11 cellular contexts compared by ENCODE assay signal in genomic region chr15:67145710-67146109, GRCh38.
A peak's percentile ranks its signal among the peaks of the same experiment; 100 is the strongest.
DNase-seq lines count a peak whose midpoint lies in the region; ATAC-seq and TF ChIP-seq lines count a peak whose summit lies in the region.
"Had no signal": no experiment of that assay in that cellular context is flagged by ENCODE, and none has a peak within 500 bp of the region (broad histone marks: within the 10 kb centered on the region; RNA-seq: fewer than 3 reads in every experiment).

No MANE protein-coding gene starts in this region.

- H3K27ac ChIP-seq in PC-3 (ENCODE audit: low read length) (peak overlapping the region; percentile 100), fibroblast of lung (ENCODE audit: insufficient read depth, low read length) (peak overlapping the region; percentile 96), skeletal muscle tissue (ENCODE audit: low read depth, low read length) (peak overlapping the region; percentile 83)

- H4K20me1 ChIP-seq in PC-3 (ENCODE audit: low read length) (no peaks in the 10 kb centered on the region), fibroblast of lung (ENCODE audit: control insufficient read depth, extremely low read depth, insufficient read depth, low read length) (no peaks in the 10 kb centered on the region)

- H3K4me1 ChIP-seq in Caco-2, result peaks cover 62% of the 10 kb centered on the region
- H3K4me1 ChIP-seq in PC-3 (ENCODE audit: insufficient read depth, low read length), result peaks cover 93% of the 10 kb centered on the region
- H3K4me1 ChIP-seq in fibroblast of lung (ENCODE audit: control insufficient read depth, extremely low read depth, insufficient read depth, low read length), result peaks cover 86% of the 10 kb centered on the region
- peaks cover 89 to 90% (median 90%) of the 10 kb centered on the region in 3 donors for H3K4me1 ChIP-seq in skeletal muscle tissue (ENCODE audit: control insufficient read depth in 3 of 3, insufficient read depth in 3 of 3, low read length in 3 of 3)

- CTCF ChIA-PET in Caco-2 (lab: Charles Lee) (no interaction called here), PC-3 (lab: Charles Lee) (no interaction called here)

- peaks cover 5% of the 10 kb centered on the region for H3F3A ChIP-seq in PC-3 (ENCODE audit: low read length, unreplicated experiment)

- H3K27me3 Mint-ChIP-seq in Caco-2 (ENCODE audit: insufficient read depth, unreplicated experiment), result no peaks in the 10 kb centered on the region

- H3K27ac Mint-ChIP-seq in Caco-2 (ENCODE audit: unreplicated experiment), result peak overlapping the region; percentile 93

- H3K9me3 Mint-ChIP-seq in Caco-2 (ENCODE audit: unreplicated experiment), result no peaks in the 10 kb centered on the region

- H3K9me2 ChIP-seq in PC-3 (replicated peaks; ENCODE audit: low read length), result no peaks in the 10 kb centered on the region

- H3K4me2 ChIP-seq in PC-3 (ENCODE audit: low read length), result 0 out of 2 replicates have a peak overlapping the region, but pooled peaks have one; percentile 3
- H3K4me2 ChIP-seq in fibroblast of lung (ENCODE audit: extremely low read depth, insufficient read depth, low read length), result peak overlapping the region; percentile 30

- no peaks in the 10 kb centered on the region for H3K9me3 ChIP-seq in Caco-2
- H3K9me3 ChIP-seq in PC-3 (ENCODE audit: low read length), result no peaks in the 10 kb centered on the region
- no peaks in the 10 kb centered on the region for H3K9me3 ChIP-seq in fibroblast of lung (ENCODE audit: control insufficient read depth, insufficient read depth, low read depth, low read length)
- H3K9me3 ChIP-seq in skeletal muscle tissue (ENCODE audit: control insufficient read depth in 3 of 3, low read length in 3 of 3), result no peaks in the 10 kb centered on the region

- POLR2A ChIA-PET in Caco-2 (lab: Charles Lee), result no interaction called here
- POLR2A ChIA-PET in PC-3 (lab: Charles Lee; ENCODE audit: unreplicated experiment), result interaction anchor here (0.6 kb wide), 1 partner anchor 18 kb away, joined by 3 read pairs; no protein-coding TSS in a partner anchor

- H3K4me3 ChIP-seq in Caco-2 (ENCODE audit: low read depth, low read length), result no peak overlapping the region
- no peak overlapping the region for H3K4me3 ChIP-seq in PC-3 (ENCODE audit: low read length)
- no peak overlapping the region for H3K4me3 ChIP-seq in fibroblast of lung (replicated peaks in 1 of 4; ENCODE audit: control extremely low read depth in 1 of 4, insufficient read depth in 1 of 4, low read depth in 3 of 4, low read length in 4 of 4)
- no peak overlapping the region for H3K4me3 ChIP-seq in skeletal muscle tissue (ENCODE audit: low read length in 3 of 3)

- peaks cover 23% of the 10 kb centered on the region for H3K36me3 Mint-ChIP-seq in Caco-2 (ENCODE audit: insufficient read depth, unreplicated experiment)

- H3K4me3 Mint-ChIP-seq in Caco-2 (ENCODE audit: unreplicated experiment), result no peak overlapping the region

- H3K4me1 Mint-ChIP-seq in Caco-2 (ENCODE audit: low read depth, unreplicated experiment), result peaks cover 52% of the 10 kb centered on the region

- no TSS peak for BruUV-seq in Caco-2 (replicated peaks; lab: Mats Ljungman, UMichigan)
- BruUV-seq in PC-3 (replicated peaks; lab: Mats Ljungman, UMichigan), result no TSS peak

- H3K36me3 ChIP-seq in Caco-2 (ENCODE audit: control insufficient read depth, insufficient read depth, low read length), result no peaks in the 10 kb centered on the region
- peaks cover 13% of the 10 kb centered on the region for H3K36me3 ChIP-seq in PC-3 (ENCODE audit: low read depth, low read length)
- H3K36me3 ChIP-seq in fibroblast of lung (ENCODE audit: control insufficient read depth, insufficient read depth, low read length), result peaks cover 4% of the 10 kb centered on the region
- no peaks in the 10 kb centered on the region for H3K36me3 ChIP-seq in skeletal muscle tissue (ENCODE audit: control insufficient read depth in 3 of 3, insufficient read depth in 3 of 3, low read length in 3 of 3)

- TF ChIP-seq CTCF in Caco-2 (IDR thresholded peaks at IDR 0.05; ENCODE audit: insufficient read depth in 1 of 2, low read depth in 1 of 2, low read length in 1 of 2, severe bottlenecking in 1 of 2, unreplicated experiment in 1 of 2) (no peak), PC-3 (conservative IDR thresholded peaks at IDR 0.05; ENCODE audit: low read depth, low read length) (no peak), fibroblast of lung (conservative IDR thresholded peaks at IDR 0.05 in 1 of 2, IDR thresholded peaks at IDR 0.05 in 1 of 2; ENCODE audit: low read depth in 1 of 2, low read length in 2 of 2) (no peak)

- H3K9ac ChIP-seq in PC-3 (ENCODE audit: low read length) (peak overlapping the region; percentile 94), fibroblast of lung (ENCODE audit: insufficient read depth, low read length) (no peak overlapping the region), skeletal muscle tissue (ENCODE audit: low read depth in 1 of 3, low read length in 3 of 3) (peak overlapping the region in 1 of 3 donors; percentile 54)

- H3K27me3 ChIP-seq in Caco-2 (replicated peaks; ENCODE audit: control insufficient read depth, insufficient read depth, low read length), result no peaks in the 10 kb centered on the region
- H3K27me3 ChIP-seq in PC-3 (ENCODE audit: low read length), result no peaks in the 10 kb centered on the region
- H3K27me3 ChIP-seq in fibroblast of lung (ENCODE audit: control insufficient read depth, insufficient read depth, low read length), result no peaks in the 10 kb centered on the region
- no peaks in the 10 kb centered on the region for H3K27me3 ChIP-seq in skeletal muscle tissue (ENCODE audit: control insufficient read depth in 3 of 3, insufficient read depth in 3 of 3, low read length in 3 of 3)

- H3K79me2 ChIP-seq in PC-3 (ENCODE audit: low read length) (peaks cover 87% of the 10 kb centered on the region), fibroblast of lung (ENCODE audit: control insufficient read depth, insufficient read depth, low read length) (peaks cover 89% of the 10 kb centered on the region)

- no peak for DNase-seq in Caco-2
- no peak for DNase-seq in PC-3
- DNase-seq in fibroblast of lung (ENCODE audit: low read depth in 2 of 2), result no peak
- DNase-seq in NCI-H1105 (lab: John Stamatoyannopoulos, UW), result no peak
- DNase-seq in NCI-H524 (lab: John Stamatoyannopoulos, UW), result no peak
- DNase-seq: activated CD4-positive, CD25-positive, alpha-beta regulatory T cell; activated naive CD4-positive, alpha-beta T cell treated with Interleukin-2 at 50 U/mL for 16 hours; NCI-H187 treated with DMSO at 0.1 percent for 48 hours; stimulated activated CD4-positive, alpha-beta T cell treated with anti-CD3 and anti-CD28 coated beads, Interleukin-4, amount 100 ng/mL, for 1 hour had no signal

- intact Hi-C loops in Caco-2 (cut with micrococcal nuclease; ENCODE audit: unreplicated experiment), result loop anchor here (2.0 kb wide), 2 partner anchors 71 to 81 kb away; partner anchors contain the start of gene SMAD3
- intact Hi-C loops in PC-3 (cut with micrococcal nuclease), result no loop called here

- no peak overlapping the region for H2AFZ ChIP-seq in PC-3 (ENCODE audit: low read length)
- H2AFZ ChIP-seq in fibroblast of lung (ENCODE audit: low read length), result no peak overlapping the region

- no peak for ATAC-seq in PC-3
- ATAC-seq in HG02759 (IDR thresholded peaks at IDR 0.05; ENCODE audit: unreplicated experiment), result no peak
